In the genomic region with DNA sequence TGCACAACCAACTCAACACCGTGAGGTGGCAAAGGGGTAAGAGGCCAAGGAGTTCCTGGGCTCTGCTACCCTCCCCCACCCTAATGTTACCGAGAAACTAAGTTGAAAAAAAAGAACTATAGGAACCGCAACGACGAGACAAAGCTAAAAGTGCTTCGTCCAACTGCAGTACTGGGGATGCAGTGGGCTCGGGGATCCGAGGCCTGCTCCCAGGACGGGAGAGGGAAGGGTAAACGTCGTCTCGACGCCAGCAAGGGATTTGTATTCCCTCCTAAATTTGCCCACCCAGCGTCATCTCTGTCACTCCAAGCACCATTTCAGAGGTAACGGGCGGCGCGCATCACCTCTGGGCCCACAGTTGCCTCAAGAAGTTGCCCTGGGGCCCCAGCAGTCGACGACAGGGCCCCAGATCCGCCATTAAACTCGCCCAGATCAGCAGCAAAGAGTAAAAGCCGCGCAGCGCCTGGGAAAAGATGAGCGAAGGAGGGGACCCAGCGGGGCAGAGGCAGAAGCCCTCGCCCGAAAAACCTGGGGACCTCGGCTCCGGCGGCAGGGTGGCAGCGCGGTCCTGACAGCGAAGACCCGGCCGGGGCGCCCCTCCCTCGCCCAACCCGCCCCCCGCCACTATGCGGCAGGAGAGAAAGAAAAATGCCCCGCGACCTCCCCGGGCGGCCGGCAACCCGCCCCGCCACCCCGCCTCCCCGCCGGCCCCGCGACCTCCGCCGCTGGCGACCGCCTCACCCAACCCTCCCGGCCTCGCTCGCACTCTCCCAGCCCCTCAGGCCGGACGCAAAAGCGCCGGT, we compare ENCODE assay signal across 8 cellular contexts. TPM values are rescaled to one million over a fixed set of nuclear protein-coding genes. Genes with fewer than 3 reads are reported as not detected.
A peak's percentile ranks its signal among the peaks of the same experiment; 100 is the strongest.
DNase-seq lines count a peak whose midpoint lies in the region; ATAC-seq lines count a peak whose summit lies in the region.

No MANE protein-coding gene starts in this region.

- H2BK120ac ChIP-seq in mesendoderm (ENCODE audit: low read depth, low read length): no peak overlapping the region

- no peak overlapping the region for H3K23ac ChIP-seq in mesendoderm (ENCODE audit: low read length)

- peak overlapping the region; percentile 93 for H3K56ac ChIP-seq in mesendoderm (ENCODE audit: low read length)

- H3K4me2 ChIP-seq in mesendoderm (ENCODE audit: low read length): peak overlapping the region; percentile 78

- peak overlapping the region; percentile 92 for H3K27ac ChIP-seq in mesendoderm (ENCODE audit: low read depth, low read length)

- H3K9ac ChIP-seq in mesendoderm (ENCODE audit: low read length): peak overlapping the region; percentile 89

- H3K79me2 ChIP-seq in mesendoderm (ENCODE audit: control insufficient read depth, insufficient read depth, low read length): peaks cover 24% of the 10 kb centered on the region

- peaks cover 47% of the 10 kb centered on the region for H3K36me3 Mint-ChIP-seq in activated CD4-positive, alpha-beta memory T cell treated with anti-CD3 and anti-CD28 coated beads, Interleukin-2, amount 10 ng/mL, durations not matched to agents 7 days and 5 days (ENCODE audit: low read depth)

- ATAC-seq in GM19328 (IDR thresholded peaks at IDR 0.05; ENCODE audit: unreplicated experiment) (peak; percentile 2), GM18498 (IDR thresholded peaks at IDR 0.05; ENCODE audit: unreplicated experiment) (no peak)

- peaks cover 34% of the 10 kb centered on the region for H3K4me1 Mint-ChIP-seq in activated CD4-positive, alpha-beta memory T cell treated with anti-CD3 and anti-CD28 coated beads, Interleukin-2, amount 10 ng/mL, durations not matched to agents 7 days and 5 days

- no peak overlapping the region for H2BK15ac ChIP-seq in mesendoderm (replicated peaks; ENCODE audit: low read depth)

- POLR2A ChIA-PET in activated CD4-positive, alpha-beta memory T cell treated with anti-CD3 and anti-CD28 coated beads, Interleukin-2, amount 10 ng/mL, durations not matched to agents 7 days and 5 days (lab: Charles Lee): interaction anchor here (0.7 to 6.7 kb wide), 17 partner anchors 12 to 1313 kb away, joined by 3 to 109 read pairs (median 6); partner anchors contain the start of genes MPHOSPH8, MRPL57, PSPC1 and SKA3

- H4K8ac ChIP-seq in mesendoderm (ENCODE audit: low read depth, low read length): no peak overlapping the region

- H3K18ac ChIP-seq in mesendoderm (ENCODE audit: low read length): peak overlapping the region; percentile 69

- H3K4me3 Mint-ChIP-seq in activated CD4-positive, alpha-beta memory T cell treated with anti-CD3 and anti-CD28 coated beads, Interleukin-2, amount 10 ng/mL, durations not matched to agents 7 days and 5 days: peak overlapping the region; percentile 86

- no peaks in the 10 kb centered on the region for H3K27me3 ChIP-seq in mesendoderm (ENCODE audit: insufficient read depth, low read length, poor library complexity)

- H3K27ac Mint-ChIP-seq in activated CD4-positive, alpha-beta memory T cell treated with anti-CD3 and anti-CD28 coated beads, Interleukin-2, amount 10 ng/mL, durations not matched to agents 7 days and 5 days: peak overlapping the region; percentile 97

- CTCF ChIA-PET in activated CD4-positive, alpha-beta memory T cell treated with anti-CD3 and anti-CD28 coated beads, Interleukin-2, amount 10 ng/mL, durations not matched to agents 7 days and 5 days (lab: Charles Lee): interaction anchor here (0.6 to 0.7 kb wide), 2 partner anchors 9 to 266 kb away, joined by 3 read pairs; no protein-coding TSS in a partner anchor

- H3K27me3 Mint-ChIP-seq in activated CD4-positive, alpha-beta memory T cell treated with anti-CD3 and anti-CD28 coated beads, Interleukin-2, amount 10 ng/mL, durations not matched to agents 7 days and 5 days: no peaks in the 10 kb centered on the region

- H3K9me3 Mint-ChIP-seq in activated CD4-positive, alpha-beta memory T cell treated with anti-CD3 and anti-CD28 coated beads, Interleukin-2, amount 10 ng/mL, durations not matched to agents 7 days and 5 days: peaks cover under 1% of the 10 kb centered on the region

- no peak overlapping the region for H4K5ac ChIP-seq in mesendoderm (ENCODE audit: low read length)

- no peaks in the 10 kb centered on the region for H3K4me1 ChIP-seq in mesendoderm (ENCODE audit: control insufficient read depth, low read depth, low read length)

- H3K4ac ChIP-seq in mesendoderm (ENCODE audit: low read depth, low read length): peak overlapping the region; percentile 73

- no CpG with 5 or more reads among the region's 65 CpGs for WGBS in mesendoderm (ENCODE audit: extremely low coverage, insufficient coverage, low lambda C conversion rate)

- H2BK5ac ChIP-seq in mesendoderm (ENCODE audit: low read length): peak overlapping the region; percentile 17

- peak overlapping the region; percentile 88 for H3K4me3 ChIP-seq in mesendoderm (ENCODE audit: low read length)

- H2AK5ac ChIP-seq in mesendoderm (ENCODE audit: low read length): no peak overlapping the region

- no peaks in the 10 kb centered on the region for H3K36me3 ChIP-seq in mesendoderm (ENCODE audit: control insufficient read depth, insufficient read depth, low read length)

- peaks cover 1% of the 10 kb centered on the region for H3K79me1 ChIP-seq in mesendoderm (ENCODE audit: low read length)

- DNase-seq in Ammon's horn (ENCODE audit: low spot score) (peak; percentile 37), M059J (ENCODE audit: low read depth) (peak; percentile 41), mesendoderm (peak; percentile 43)
- peak; percentile 57 for DNase-seq in activated CD4-positive, alpha-beta memory T cell treated with anti-CD3 and anti-CD28 coated beads, Interleukin-2, amount 10 ng/mL, durations not matched to agents 7 days and 5 days
- DNase-seq in effector CD4-positive, alpha-beta T cell: peak; percentile 33
- peak; percentile 12 for DNase-seq in stimulated activated CD8-positive, alpha-beta memory T cell treated with anti-CD3 and anti-CD28 coated beads, Interleukin-15, amount 100 ng/mL, for 1 hour (ENCODE audit: low read depth)

RNA-seq across cellular contexts. Expression of gene ZMYM5, which starts 0.7 kb away (rescaled TPM):
- 10.2 and 13.4 TPM in 2 replicates for total RNA-seq in M059J (2014; rRNA removed; shearing (Covaris generic))
- total RNA-seq in activated CD4-positive, alpha-beta memory T cell treated with anti-CD3 and anti-CD28 coated beads, Interleukin-2, amount 10 ng/mL, durations not matched to agents 7 days and 5 days: 10 to 100 TPM; 17.1 to 17.3 TPM
- polyA plus RNA-seq in mesendoderm (2013, experiment 1 of 2): 8.9 TPM
- polyA plus RNA-seq in mesendoderm (2013, experiment 2 of 2): 8.6 TPM
